13 cellular contexts compared by ENCODE assay signal in the genomic region with DNA sequence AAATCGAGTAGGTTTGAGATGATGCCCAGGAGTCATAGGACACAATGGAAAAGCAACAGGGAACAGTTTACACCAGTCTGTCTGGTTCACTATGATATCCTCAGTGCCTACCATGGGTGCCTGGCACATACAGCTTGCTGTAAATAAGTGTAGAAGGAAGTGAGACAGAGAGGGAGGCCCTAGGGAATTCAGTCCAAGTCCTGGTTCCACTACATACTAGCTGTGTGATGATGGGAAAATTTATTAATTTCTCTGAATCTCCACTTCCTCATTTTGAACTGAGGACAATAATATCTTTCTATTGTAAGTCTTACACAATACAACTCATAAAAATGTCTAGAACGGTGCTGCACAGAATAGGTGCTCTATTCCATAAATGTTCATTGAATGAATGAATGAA.
"Had no signal": no experiment of that assay in that cellular context is flagged by ENCODE, and none has a peak within 500 bp of the region (broad histone marks: within the 10 kb centered on the region; RNA-seq: fewer than 3 reads in every experiment).

No MANE protein-coding gene starts in this region.

- H3K9me3 ChIP-seq: heart left ventricle, spleen had no signal

- H3K27me3 ChIP-seq: heart left ventricle, spleen had no signal

- H3K4me3 Mint-ChIP-seq: activated CD4-positive, alpha-beta T cell treated with anti-CD3 and anti-CD28 coated beads, Interleukin-2, amount 10 ng/mL, durations not matched to agents 7 days and 5 days; activated naive CD4-positive, alpha-beta T cell treated with anti-CD3 and anti-CD28 coated beads for 36 hours; activated T-helper 17 cell treated with anti-CD3 and anti-CD28 coated beads, Interleukin-2, amount 50 U/mL, for 72 hours; nephron had no signal

- DNase-seq: activated CD4-positive, alpha-beta T cell treated with anti-CD3 and anti-CD28 coated beads, Interleukin-2, amount 10 ng/mL, durations not matched to agents 7 days and 5 days; activated naive CD4-positive, alpha-beta T cell treated with anti-CD3 and anti-CD28 coated beads for 36 hours; activated T-cell treated with anti-CD3 and anti-CD28 coated beads for 4 hours; heart left ventricle; mammary epithelial cell; spleen; stimulated activated CD4-positive, alpha-beta T cell treated with anti-CD3 and anti-CD28 coated beads, Interleukin-1b, Interleukin-23, amount 100 ng/mL, for 48 hours; stimulated activated naive CD4-positive, alpha-beta T cell; trophoblast cell had no signal

- H3K4me1 Mint-ChIP-seq: activated CD4-positive, alpha-beta T cell treated with anti-CD3 and anti-CD28 coated beads, Interleukin-2, amount 10 ng/mL, durations not matched to agents 7 days and 5 days; activated T-helper 17 cell treated with anti-CD3 and anti-CD28 coated beads, Interleukin-2, amount 50 U/mL, for 72 hours; nephron had no signal

- H3K4me1 ChIP-seq: heart left ventricle had no signal

- H3K36me3 ChIP-seq: heart left ventricle, spleen had no signal

- H3K9me3 Mint-ChIP-seq: activated CD4-positive, alpha-beta T cell treated with anti-CD3 and anti-CD28 coated beads, Interleukin-2, amount 10 ng/mL, durations not matched to agents 7 days and 5 days; activated naive CD4-positive, alpha-beta T cell treated with anti-CD3 and anti-CD28 coated beads for 36 hours; activated T-helper 17 cell treated with anti-CD3 and anti-CD28 coated beads, Interleukin-2, amount 50 U/mL, for 72 hours; nephron had no signal

- H3K4me3 ChIP-seq: heart left ventricle, spleen had no signal

- H3K27me3 Mint-ChIP-seq: activated CD4-positive, alpha-beta T cell treated with anti-CD3 and anti-CD28 coated beads, Interleukin-2, amount 10 ng/mL, durations not matched to agents 7 days and 5 days had no signal

- H3K27ac Mint-ChIP-seq: activated CD4-positive, alpha-beta T cell treated with anti-CD3 and anti-CD28 coated beads, Interleukin-2, amount 10 ng/mL, durations not matched to agents 7 days and 5 days; activated naive CD4-positive, alpha-beta T cell treated with anti-CD3 and anti-CD28 coated beads for 36 hours; activated T-helper 17 cell treated with anti-CD3 and anti-CD28 coated beads, Interleukin-2, amount 50 U/mL, for 72 hours; nephron had no signal

- ATAC-seq: activated T-helper 17 cell treated with anti-CD3 and anti-CD28 coated beads, Interleukin-2, amount 50 U/mL, for 72 hours; heart left ventricle; left lobe of liver; sciatic nerve had no signal

- H3K27ac ChIP-seq: heart left ventricle, spleen had no signal
